In genomic region chr12:124371366-124371765, GRCh38 we compare ENCODE assay signal across 1 cellular context.
TF ChIP-seq lines count a peak whose summit lies in the region.

No MANE protein-coding gene starts in this region.

TF ChIP-seq in IMR-90, 13 proteins besides CTCF, POLR2A, EP300 and RAD21 (continued from another document):
- TF ChIP-seq MAZ (IDR thresholded peaks at IDR 0.05; ENCODE audit: borderline replicate concordance, low read depth, low read length) (no peak), ELK1 (IDR thresholded peaks at IDR 0.05; ENCODE audit: borderline replicate concordance, low read depth, low read length) (no peak), MAFK (IDR thresholded peaks at IDR 0.05; ENCODE audit: low read depth, low read length) (no peak), RCOR1 (IDR thresholded peaks at IDR 0.05; ENCODE audit: insufficient replicate concordance, low read length) (no peak), USF2 (IDR thresholded peaks at IDR 0.05; ENCODE audit: low read depth, low read length) (no peak), FOS (IDR thresholded peaks at IDR 0.05; ENCODE audit: low read depth, low read length) (no peak), SMC3 (IDR thresholded peaks at IDR 0.05; ENCODE audit: low read depth, low read length) (no peak), RFX5 (IDR thresholded peaks at IDR 0.05; ENCODE audit: low read depth, low read length) (no peak), BHLHE40 (IDR thresholded peaks at IDR 0.05; ENCODE audit: low read depth, low read length) (no peak), CHD1 (IDR thresholded peaks at IDR 0.05; ENCODE audit: low read depth, low read length) (no peak), MXI1 (IDR thresholded peaks at IDR 0.05; ENCODE audit: borderline replicate concordance, low read depth, low read length) (no peak)
